2 cellular contexts compared by ENCODE assay signal in the genomic region with DNA sequence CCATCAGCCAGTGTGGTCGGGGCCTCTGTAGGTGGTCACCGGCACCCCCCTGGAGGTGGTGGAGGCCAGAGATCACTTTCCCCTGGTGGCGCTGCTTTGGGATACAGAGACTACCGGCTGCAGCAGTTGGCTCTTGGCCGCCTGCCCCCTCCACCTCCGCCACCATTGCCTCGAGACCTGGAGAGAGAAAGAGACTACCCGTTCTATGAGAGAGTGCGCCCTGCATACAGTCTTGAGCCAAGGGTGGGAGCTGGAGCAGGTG.
A peak's percentile ranks its signal among the peaks of the same experiment; 100 is the strongest.
TF ChIP-seq lines count a peak whose summit lies in the region.

No MANE protein-coding gene starts in this region.

TF ChIP-seq in GM12878, 131 proteins besides CTCF, POLR2A, EP300 and RAD21:
- TF ChIP-seq SMAD5 (IDR thresholded peaks at IDR 0.05; ENCODE audit: low read depth) (no peak), PAX5 (IDR thresholded peaks at IDR 0.05; ENCODE audit: borderline replicate concordance, low read depth, low read length) (no peak), JUNB (IDR thresholded peaks at IDR 0.05) (no peak), SMARCA5 (IDR thresholded peaks at IDR 0.05) (no peak), SREBF2 (IDR thresholded peaks at IDR 0.05; ENCODE audit: low read length) (no peak), NBN (IDR thresholded peaks at IDR 0.05) (no peak), CHD2 (IDR thresholded peaks at IDR 0.05; ENCODE audit: borderline replicate concordance, low read depth, low read length) (no peak), HDGF (IDR thresholded peaks at IDR 0.05) (no peak)
- TF ChIP-seq, protein P1, sequence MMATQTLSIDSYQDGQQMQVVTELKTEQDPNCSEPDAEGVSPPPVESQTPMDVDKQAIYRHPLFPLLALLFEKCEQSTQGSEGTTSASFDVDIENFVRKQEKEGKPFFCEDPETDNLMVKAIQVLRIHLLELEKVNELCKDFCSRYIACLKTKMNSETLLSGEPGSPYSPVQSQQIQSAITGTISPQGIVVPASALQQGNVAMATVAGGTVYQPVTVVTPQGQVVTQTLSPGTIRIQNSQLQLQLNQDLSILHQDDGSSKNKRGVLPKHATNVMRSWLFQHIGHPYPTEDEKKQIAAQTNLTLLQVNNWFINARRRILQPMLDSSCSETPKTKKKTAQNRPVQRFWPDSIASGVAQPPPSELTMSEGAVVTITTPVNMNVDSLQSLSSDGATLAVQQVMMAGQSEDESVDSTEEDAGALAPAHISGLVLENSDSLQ (IDR thresholded peaks at IDR 0.05): no peak

TF ChIP-seq in HepG2, 621 proteins besides CTCF, POLR2A, EP300 and RAD21:
- TF ChIP-seq SIN3A (IDR thresholded peaks at IDR 0.05; ENCODE audit: borderline replicate concordance, low read depth, low read length): peak; percentile 5; the same call in 1 of the 2 replicates
- 0 out of 2 replicates have a peak, but pooled peaks have one; percentile 4 for TF ChIP-seq HNF4A (CRISPR knock-in tag; IDR thresholded peaks at IDR 0.05)
- no peak for TF ChIP-seq ZNF446 (CRISPR knock-in tag; IDR thresholded peaks at IDR 0.05)
- TF ChIP-seq NR1H2 (CRISPR knock-in tag; IDR thresholded peaks at IDR 0.05; ENCODE audit: borderline replicate concordance, low read depth): 0 out of 2 replicates have a peak, but pooled peaks have one; percentile 7
- TF ChIP-seq ARNT2 (CRISPR knock-in tag; IDR thresholded peaks at IDR 0.05; ENCODE audit: low read depth): peak; percentile 65; the same call in 1 of the 2 replicates
- TF ChIP-seq FOXA3 (CRISPR knock-in tag; IDR thresholded peaks at IDR 0.05): 0 out of 2 replicates have a peak, but pooled peaks have one; percentile 0
- TF ChIP-seq RARA (CRISPR knock-in tag; IDR thresholded peaks at IDR 0.05): 0 out of 2 replicates have a peak, but pooled peaks have one; percentile 1
- TF ChIP-seq SALL1 (CRISPR knock-in tag; IDR thresholded peaks at IDR 0.05): peak; percentile 19; the same call in 1 of the 2 replicates
- no peak for TF ChIP-seq NBN (conservative IDR thresholded peaks at IDR 0.05)
